ENCODE assay signal across 23 cellular contexts in genomic region chr13:24119593-24120508, GRCh38. TPM values are rescaled to one million over a fixed set of nuclear protein-coding genes. Genes with fewer than 3 reads are reported as not detected.
DNase-seq lines count a peak whose midpoint lies in the region; ATAC-seq and TF ChIP-seq lines count a peak whose summit lies in the region.
"Had no signal": no experiment of that assay in that cellular context is flagged by ENCODE, and none has a peak within 500 bp of the region (broad histone marks: within the 10 kb centered on the region; RNA-seq: fewer than 3 reads in every experiment).

No MANE protein-coding gene starts in this region.

- H3K9me3 ChIP-seq in NT2/D1 (ENCODE audit: insufficient read depth, low read length), result peaks cover 3% of the 10 kb centered on the region; the same call in 1 of the 2 replicates
- H3K9me3 ChIP-seq in mesodermal cell (ENCODE audit: control insufficient read depth, low read length), result no peaks in the 10 kb centered on the region
- H3K9me3 ChIP-seq: tibial artery had no signal

- H3K36me3 ChIP-seq in NT2/D1 (ENCODE audit: insufficient read depth, insufficient read length, low read length) (no peaks in the 10 kb centered on the region), mesodermal cell (ENCODE audit: control insufficient read depth, insufficient read depth, low read length) (no peaks in the 10 kb centered on the region)
- H3K36me3 ChIP-seq: tibial artery had no signal

- 47 to 54% methylated on average over 7 to 8 of the region's 11 CpGs for WGBS in mesodermal cell (ENCODE audit: insufficient coverage in 2 of 2), 2 experiments

- H3K4me3 ChIP-seq in NT2/D1 (ENCODE audit: insufficient read length, low read depth) (no peak overlapping the region), fibroblast of pulmonary artery (replicated peaks; ENCODE audit: low read depth, low read length) (no peak overlapping the region), mesodermal cell (ENCODE audit: extremely low read depth, insufficient read depth, low read length, poor library complexity, severe bottlenecking) (no peak overlapping the region)
- H3K4me3 ChIP-seq: coronary artery, K562, tibial artery had no signal

- DNase-seq in ELF-1 (ENCODE audit: low read depth, low spot score), result peak; percentile 73
- peak; percentile 50 for DNase-seq in NT2/D1 (ENCODE audit: low read depth, low spot score)
- DNase-seq in fibroblast of pulmonary artery (ENCODE audit: low read depth), result peak; percentile 69
- DNase-seq in NCI-H446 treated with DMSO at 0.1 percent for 48 hours (lab: John Stamatoyannopoulos, UW), result no peak
- no peak for DNase-seq in activated effector memory CD4-positive, alpha-beta T cell treated with Interleukin-2 at 50 U/mL for 16 hours
- DNase-seq: activated CD4-positive, alpha-beta T cell treated with anti-CD3 and anti-CD28 coated beads, Interleukin-2, amount 50 U/mL, for 1 hour; activated naive CD4-positive, alpha-beta T cell treated with anti-CD3 and anti-CD28 coated beads for 36 hours; activated T-cell treated with anti-CD3 and anti-CD28 coated beads for 4 hours; aorta; CD4-positive, alpha-beta T cell; DMS53; foreskin keratinocyte; left cardiac atrium; NCI-H2029; NCI-H510A treated with DMSO at 0.1 percent for 48 hours; stimulated activated naive CD4-positive, alpha-beta T cell; tibial artery had no signal

- no peak overlapping the region for H3K9ac ChIP-seq in NT2/D1 (ENCODE audit: insufficient read length, low read depth)

- peak overlapping the region; percentile 78 for H3K27ac ChIP-seq in mesodermal cell (ENCODE audit: low read depth, low read length, severe bottlenecking)
- H3K27ac ChIP-seq: coronary artery, foreskin keratinocyte, tibial artery had no signal

- no peak for TF ChIP-seq CTCF in fibroblast of pulmonary artery (IDR thresholded peaks at IDR 0.05; ENCODE audit: low read length, missing control alignments)

- ATAC-seq in GM19351 (IDR thresholded peaks at IDR 0.05; ENCODE audit: unreplicated experiment), result no peak
- ATAC-seq in GM18498 (IDR thresholded peaks at IDR 0.05; ENCODE audit: unreplicated experiment), result no peak
- ATAC-seq: foreskin keratinocyte, K562, Right ventricle myocardium inferior had no signal

- no peaks in the 10 kb centered on the region for H3K27me3 ChIP-seq in NT2/D1 (ENCODE audit: insufficient read depth, insufficient read length)
- H3K27me3 ChIP-seq: tibial artery had no signal

- peaks cover 4% of the 10 kb centered on the region for H3K4me1 ChIP-seq in NT2/D1 (ENCODE audit: insufficient read depth, insufficient read length)
- H3K4me1 ChIP-seq in mesodermal cell (ENCODE audit: control insufficient read depth, insufficient read depth, low read length, poor library complexity, severe bottlenecking), result peaks cover 20% of the 10 kb centered on the region
- H3K4me1 ChIP-seq: foreskin keratinocyte, tibial artery had no signal

RNA-seq across cellular contexts. Expression of gene SPATA13, which starts 40.7 kb away (rescaled TPM):
- 15.3 TPM for polyA plus RNA-seq in mesodermal cell (2013, experiment 1 of 2)
- polyA plus RNA-seq in mesodermal cell (2013, experiment 2 of 2), result 14.3 TPM

Comparison
In these comparisons a context has a peak if more than half of its experiments do, and no peak if none do; other contexts are left out.
1. DNase-seq: peak in ELF-1 (single experiment), NT2/D1 (single experiment) and fibroblast of pulmonary artery (single experiment); none in NCI-H446 treated with DMSO at 0.1 percent for 48 hours (single experiment) and activated effector memory CD4-positive, alpha-beta T cell treated with Interleukin-2 at 50 U/mL for 16 hours (single experiment).